Comparison of ENCODE assay signal across 24 cellular contexts in the genomic region with DNA sequence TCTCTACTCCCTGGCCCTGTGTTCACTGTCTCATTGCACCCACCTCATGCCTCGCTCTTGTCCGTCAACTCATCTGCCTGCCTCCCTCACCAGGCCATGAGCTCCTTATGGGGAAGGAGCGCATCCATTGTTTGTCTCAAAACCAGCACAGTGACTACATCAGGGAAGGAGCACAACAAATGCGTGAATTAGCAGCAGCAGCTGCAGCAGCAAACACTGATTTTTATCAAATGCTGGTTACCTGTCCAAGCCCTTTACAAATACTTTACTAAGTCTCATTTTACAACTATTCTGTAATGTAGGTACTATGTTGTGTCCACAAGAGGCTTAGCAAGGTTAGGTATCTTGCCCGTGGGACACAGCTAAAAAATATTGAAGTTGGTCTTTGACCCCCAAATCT.
A peak's percentile ranks its signal among the peaks of the same experiment; 100 is the strongest.
DNase-seq lines count a peak whose midpoint lies in the region; ATAC-seq, FAIRE-seq and TF ChIP-seq lines count a peak whose summit lies in the region.
"Had no signal": no experiment of that assay in that cellular context is flagged by ENCODE, and none has a peak within 500 bp of the region (broad histone marks: within the 10 kb centered on the region; RNA-seq: fewer than 3 reads in every experiment).

No MANE protein-coding gene starts in this region.

- H3K27me3 ChIP-seq in IMR-90 (ENCODE audit: control insufficient read depth, insufficient read depth, low read length) (no peaks in the 10 kb centered on the region; the same call in 1 of the 2 replicates), mesenchymal stem cell (ENCODE audit: control insufficient read depth in 1 of 2, insufficient read depth in 1 of 2, low read length in 2 of 2) (no peaks in the 10 kb centered on the region), trophoblast cell (ENCODE audit: insufficient read depth, low read length) (no peaks in the 10 kb centered on the region), right cardiac atrium (ENCODE audit: control insufficient read depth, insufficient read depth) (no peaks in the 10 kb centered on the region)
- H3K27me3 ChIP-seq: BE2C; BLaER1 treated with 17β-estradiol and CSF1 and Interleukin-3, amounts not matched to agents 10 nM and 100 nM had no signal

- TF ChIP-seq RAD21 in IMR-90 (IDR thresholded peaks at IDR 0.05; ENCODE audit: low read length), result no peak

- CTCF ChIA-PET in IMR-90 (lab: Yijun Ruan, JAX), result interaction anchor here (1.4 to 1.6 kb wide), 2 partner anchors 18 to 26 kb away, joined by 3 to 7 read pairs; no protein-coding TSS in a partner anchor

- H3K18ac ChIP-seq in IMR-90 (ENCODE audit: low read depth, low read length) (no peak overlapping the region), mesenchymal stem cell (ENCODE audit: low read depth in 1 of 2, low read length in 2 of 2) (peak overlapping the region in 1 of 2 experiments; percentile 64), trophoblast cell (ENCODE audit: low read length) (no peak overlapping the region)

- H4K20me1 ChIP-seq in IMR-90 (ENCODE audit: insufficient read depth, low read length), result no peaks in the 10 kb centered on the region
- H4K20me1 ChIP-seq: BLaER1 treated with 17β-estradiol and CSF1 and Interleukin-3, amounts not matched to agents 10 nM and 100 nM had no signal

- POLR2A ChIA-PET in IMR-90 (lab: Charles Lee; ENCODE audit: unreplicated experiment), result no interaction called here

- FAIRE-seq in GM12892 (lab: Jason Lieb, UNC), result peak; percentile 21
- FAIRE-seq: A204.1, D721Med, G401.6, GM12891, GM19239 had no signal

- dilution Hi-C loops in IMR-90 (cut with HindIII; ENCODE audit: low sequenced_read_pairs, unreplicated experiment), result no loop called here

- H4K8ac ChIP-seq in IMR-90 (ENCODE audit: low read depth in 2 of 2, low read length in 2 of 2), result no peak overlapping the region
- H4K8ac ChIP-seq in mesenchymal stem cell (ENCODE audit: low read length), result no peak overlapping the region
- H4K8ac ChIP-seq in trophoblast cell (ENCODE audit: low read depth, low read length), result no peak overlapping the region

- no peak overlapping the region for H3K14ac ChIP-seq in IMR-90 (replicated peaks; ENCODE audit: low read depth, low read length)
- H3K14ac ChIP-seq in mesenchymal stem cell (ENCODE audit: low read length in 2 of 2), result no peak overlapping the region
- H3K14ac ChIP-seq in trophoblast cell (ENCODE audit: low read length), result no peak overlapping the region

- H3K79me2 ChIP-seq in trophoblast cell (ENCODE audit: control insufficient read depth, insufficient read depth, low read length, poor library complexity), result peaks cover 2% of the 10 kb centered on the region

- in situ Hi-C loops in IMR-90 (cut with MboI; ENCODE audit: low sequenced_read_pairs), result no loop called here

- H3K9me3 ChIP-seq in IMR-90 (ENCODE audit: control insufficient read depth, insufficient read depth, low read length) (no peaks in the 10 kb centered on the region), mesenchymal stem cell (ENCODE audit: control insufficient read depth, low read length) (no peaks in the 10 kb centered on the region), trophoblast cell (ENCODE audit: insufficient read depth, low read depth, low read length) (no peaks in the 10 kb centered on the region), right cardiac atrium (ENCODE audit: control insufficient read depth, low read length) (no peaks in the 10 kb centered on the region)
- H3K9me3 ChIP-seq: BE2C, Caco-2 had no signal

- H3K4me2 ChIP-seq in IMR-90 (ENCODE audit: low read depth, low read length), result no peak overlapping the region
- H3K4me2 ChIP-seq in mesenchymal stem cell (ENCODE audit: low read length, poor library complexity, severe bottlenecking), result no peak overlapping the region
- H3K4me2 ChIP-seq in trophoblast cell (ENCODE audit: low read length), result no peak overlapping the region

- H2AK5ac ChIP-seq in IMR-90 (ENCODE audit: low read depth, low read length), result 0 out of 2 replicates have a peak overlapping the region, but pooled peaks have one; percentile 48
- H2AK5ac ChIP-seq in mesenchymal stem cell (ENCODE audit: low read length, severe bottlenecking), result no peak overlapping the region
- no peak overlapping the region for H2AK5ac ChIP-seq in trophoblast cell (ENCODE audit: low read length)

- H3K23ac ChIP-seq in IMR-90 (ENCODE audit: low read depth, low read length) (no peak overlapping the region), mesenchymal stem cell (ENCODE audit: low read length in 2 of 2) (no peak overlapping the region), trophoblast cell (ENCODE audit: low read length) (no peak overlapping the region)

- H3K27ac ChIP-seq in IMR-90 (ENCODE audit: insufficient read depth, low read length), result no peak overlapping the region
- H3K27ac ChIP-seq in mesenchymal stem cell (ENCODE audit: low read length, poor library complexity, severe bottlenecking), result no peak overlapping the region
- H3K27ac ChIP-seq in trophoblast cell (ENCODE audit: low read depth, low read length), result no peak overlapping the region
- no peak overlapping the region for H3K27ac ChIP-seq in right cardiac atrium (ENCODE audit: low read length)
- H3K27ac ChIP-seq: C4-2B had no signal

- H3K9ac ChIP-seq in IMR-90 (ENCODE audit: low read depth, low read length), result no peak overlapping the region
- H3K9ac ChIP-seq in mesenchymal stem cell (ENCODE audit: low read length), result no peak overlapping the region
- H3K9ac ChIP-seq in trophoblast cell (ENCODE audit: low read length), result peak overlapping the region; percentile 14
- H3K9ac ChIP-seq: BLaER1 treated with 17β-estradiol and CSF1 and Interleukin-3, amounts not matched to agents 10 nM and 100 nM had no signal

- H2AFZ ChIP-seq in IMR-90 (replicated peaks; ENCODE audit: low read length, poor library complexity) (peak overlapping the region; percentile 52), mesenchymal stem cell (ENCODE audit: low read depth, low read length) (no peak overlapping the region), trophoblast cell (ENCODE audit: insufficient read depth, low read length, poor library complexity) (no peak overlapping the region)

- ATAC-seq in IMR-90 (ENCODE audit: low read depth) (no peak), right cardiac atrium (no peak), HG02623 (IDR thresholded peaks at IDR 0.05; ENCODE audit: unreplicated experiment) (no peak), GM18498 (IDR thresholded peaks at IDR 0.05; ENCODE audit: unreplicated experiment) (no peak)
- ATAC-seq: CD8-positive, alpha-beta T cell had no signal

- no peak overlapping the region for H3K56ac ChIP-seq in IMR-90 (ENCODE audit: extremely low read depth, insufficient read depth, low read length)

- H3K4ac ChIP-seq in IMR-90 (ENCODE audit: low read depth, low read length) (no peak overlapping the region), mesenchymal stem cell (ENCODE audit: low read depth in 1 of 2, low read length in 2 of 2) (no peak overlapping the region), trophoblast cell (ENCODE audit: low read depth, low read length) (no peak overlapping the region)

- no peak overlapping the region for H2BK15ac ChIP-seq in IMR-90 (ENCODE audit: low read depth, low read length)
- no peak overlapping the region for H2BK15ac ChIP-seq in mesenchymal stem cell (ENCODE audit: low read depth, poor library complexity, severe bottlenecking)

- no peak overlapping the region for H3K4me3 ChIP-seq in IMR-90 (ENCODE audit: insufficient read depth, low read depth, low read length)
- no peak overlapping the region for H3K4me3 ChIP-seq in mesenchymal stem cell (ENCODE audit: insufficient read depth in 1 of 2, low read depth in 1 of 2, low read length in 2 of 2)
- no peak overlapping the region for H3K4me3 ChIP-seq in trophoblast cell (ENCODE audit: low read depth, low read length)
- no peak overlapping the region for H3K4me3 ChIP-seq in right cardiac atrium (ENCODE audit: low read length)
- H3K4me3 ChIP-seq: BLaER1 treated with 17β-estradiol and CSF1 and Interleukin-3, amounts not matched to agents 10 nM and 100 nM had no signal

- H3K4me1 ChIP-seq in IMR-90 (ENCODE audit: control insufficient read depth, insufficient read depth, low read length) (peaks cover 6% of the 10 kb centered on the region; the same call in 1 of the 2 replicates), mesenchymal stem cell (ENCODE audit: control insufficient read depth, insufficient read depth, low read depth, low read length) (no peaks in the 10 kb centered on the region), trophoblast cell (ENCODE audit: control insufficient read depth in 1 of 2, insufficient read depth in 2 of 2, low read length in 2 of 2) (no peaks in the 10 kb centered on the region), right cardiac atrium (ENCODE audit: control insufficient read depth, insufficient read depth, low read length) (no peaks in the 10 kb centered on the region)
- H3K4me1 ChIP-seq: Caco-2 had no signal

- DNase-seq in GM12892 (ENCODE audit: insufficient read length), result no peak
- DNase-seq in IMR-90, result no peak
- no peak for DNase-seq in mesenchymal stem cell
- peak; percentile 55 to 72 for DNase-seq in trophoblast cell
- no peak for DNase-seq in right cardiac atrium
- no peak for DNase-seq in cortex of kidney (lab: John Stamatoyannopoulos, UW)
- DNase-seq: 8988T; ACHN; BE2C; Calu3; CD4-positive, alpha-beta T cell; CD8-positive, alpha-beta T cell; DMS79 treated with DMSO at 0.1 percent for 48 hours; GF-D8 had no signal

- no peak overlapping the region for H2BK5ac ChIP-seq in IMR-90 (ENCODE audit: low read depth, low read length, poor library complexity, severe bottlenecking)
- H2BK5ac ChIP-seq in mesenchymal stem cell (ENCODE audit: low read depth, low read length, poor library complexity, severe bottlenecking), result no peak overlapping the region
- no peak overlapping the region for H2BK5ac ChIP-seq in trophoblast cell (ENCODE audit: low read depth, low read length, poor library complexity)

- intact Hi-C loops in IMR-90 (cut with micrococcal nuclease) (no loop called here), right cardiac atrium (cut with DNase I) (no loop called here)

- no peaks in the 10 kb centered on the region for H3K36me3 ChIP-seq in IMR-90 (ENCODE audit: control insufficient read depth, insufficient read depth, low read length)
- no peaks in the 10 kb centered on the region for H3K36me3 ChIP-seq in mesenchymal stem cell (ENCODE audit: control insufficient read depth in 1 of 2, insufficient read depth in 2 of 2, low read depth in 1 of 2, low read length in 2 of 2)
- H3K36me3 ChIP-seq in trophoblast cell (ENCODE audit: control insufficient read depth in 1 of 2, insufficient read depth in 2 of 2, low read length in 2 of 2), result no peaks in the 10 kb centered on the region
- H3K36me3 ChIP-seq: BE2C; BLaER1 treated with 17β-estradiol and CSF1 and Interleukin-3, amounts not matched to agents 10 nM and 100 nM had no signal

- H4K12ac ChIP-seq in trophoblast cell (ENCODE audit: low read depth, low read length), result no peak overlapping the region

- H2BK120ac ChIP-seq in IMR-90 (ENCODE audit: low read depth, low read length) (no peak overlapping the region), mesenchymal stem cell (ENCODE audit: low read depth, low read length) (no peak overlapping the region), trophoblast cell (ENCODE audit: insufficient read depth, low read length, poor library complexity) (no peak overlapping the region)

- no TSS peak for BruUV-seq in IMR-90 (replicated peaks; lab: Mats Ljungman, UMichigan)

- no peak overlapping the region for H4K91ac ChIP-seq in IMR-90 (ENCODE audit: insufficient read depth, low read depth, low read length)
- peak overlapping the region; percentile 58 for H4K91ac ChIP-seq in mesenchymal stem cell (ENCODE audit: low read length)
- no peak overlapping the region for H4K91ac ChIP-seq in trophoblast cell (ENCODE audit: low read depth, low read length)

- H4K5ac ChIP-seq in IMR-90 (ENCODE audit: low read depth, low read length), result no peak overlapping the region

- H2AK9ac ChIP-seq in IMR-90 (replicated peaks; ENCODE audit: low read depth, low read length, poor library complexity), result no peak overlapping the region

- H2BK12ac ChIP-seq in mesenchymal stem cell (ENCODE audit: low read length in 2 of 2) (no peak overlapping the region), trophoblast cell (ENCODE audit: low read length) (no peak overlapping the region)

- H3K79me1 ChIP-seq in IMR-90 (ENCODE audit: low read depth in 1 of 2, low read length in 2 of 2) (no peaks in the 10 kb centered on the region), mesenchymal stem cell (replicated peaks; ENCODE audit: low read length, poor library complexity, severe bottlenecking) (no peaks in the 10 kb centered on the region), trophoblast cell (ENCODE audit: low read length) (no peaks in the 10 kb centered on the region)

- no peak for TF ChIP-seq CTCF in IMR-90 (conservative IDR thresholded peaks at IDR 0.05; ENCODE audit: low read depth, low read length)

- WGBS in IMR-90 (ENCODE audit: extremely low coverage in 2 of 2, insufficient read length in 1 of 2), 2 experiments, result no CpG with 5 or more reads among the region's 5 CpGs
- 97% methylated on average over 5 of the region's 5 CpGs for WGBS in mesenchymal stem cell
- WGBS in trophoblast cell (ENCODE audit: extremely low coverage, insufficient coverage, insufficient read length), result no CpG with 5 or more reads among the region's 5 CpGs
- 98% methylated on average over 5 of the region's 5 CpGs for WGBS in right cardiac atrium

- no peak overlapping the region for H2BK20ac ChIP-seq in IMR-90 (ENCODE audit: low read depth, low read length)

- TF ChIP-seq POLR2A in GM12892 (IDR thresholded peaks at IDR 0.05; ENCODE audit: low read depth, low read length) (no peak), IMR-90 (IDR thresholded peaks at IDR 0.05; ENCODE audit: low read depth, low read length) (no peak)

- peaks cover 12% of the 10 kb centered on the region for H3K9me1 ChIP-seq in IMR-90 (ENCODE audit: insufficient read depth, low read length)

Comparison
In these comparisons a context has a peak if more than half of its experiments do, and no peak if none do; other contexts are left out.
1. DNase-seq: peak in trophoblast cell (2 of 2); none in GM12892 (single experiment), IMR-90 (single experiment), mesenchymal stem cell (single experiment), right cardiac atrium (0 of 3) and cortex of kidney (single experiment).